In genomic region chr20:5036828-5037227, GRCh38 we compare ENCODE assay signal across 22 cellular contexts.
"Had no signal": no experiment of that assay in that cellular context is flagged by ENCODE, and none has a peak within 500 bp of the region (broad histone marks: within the 10 kb centered on the region; RNA-seq: fewer than 3 reads in every experiment).

No MANE protein-coding gene starts in this region.

- H3K36me3 ChIP-seq: left lung, lower lobe of right lung, ovary, right atrium auricular region, right lobe of liver, stomach, thyroid gland, transverse colon, upper lobe of left lung, vagina had no signal

- H3K4me1 ChIP-seq: lower lobe of right lung, right lobe of liver, stomach, thyroid gland, transverse colon, upper lobe of left lung, vagina had no signal

- FAIRE-seq: islet of Langerhans, kidney had no signal

- ATAC-seq: left colon; left lung; lower lobe of right lung; naive thymus-derived CD8-positive, alpha-beta T cell; right lobe of liver; stimulated activated naive B cell treated with anti-CD40 and anti-IgM and Interleukin-4, amounts not matched to agents 10 μg/mL and 1 μg/mL and 100 μg/mL, for 72 hours; stimulated activated naive CD8-positive, alpha-beta T cell treated with anti-CD3 and anti-CD28 coated beads, Interleukin-15, Interleukin-2, amounts not matched to agents 100 U/mL and 50 U/mL, for 24 hours had no signal

- H3K27me3 ChIP-seq: left lung, ovary, right atrium auricular region, right lobe of liver, testis, thyroid gland, transverse colon, upper lobe of left lung, vagina had no signal

- H3K4me3 ChIP-seq: left lung, lower lobe of right lung, ovary, right atrium auricular region, right lobe of liver, smooth muscle cell, stomach, testis, thyroid gland, transverse colon, upper lobe of left lung, vagina had no signal

- H3K4me2 ChIP-seq: smooth muscle cell had no signal

- DNase-seq: kidney; left colon; left lung; lower lobe of right lung; mammary epithelial cell; mesenchymal stem cell; naive thymus-derived CD8-positive, alpha-beta T cell; ovary; right lobe of liver; stimulated activated CD4-positive, alpha-beta T cell treated with anti-CD3 and anti-CD28 coated beads, Interleukin-2, amount 100 ng/mL, for 24 hours; stimulated activated CD4-positive, alpha-beta T cell treated with anti-CD3 and anti-CD28 coated beads, Interleukin-4, amount 100 ng/mL, for 1 hour; stimulated activated naive B cell treated with anti-CD40 and anti-IgM and Interleukin-4, amounts not matched to agents 10 μg/mL and 1 μg/mL and 100 μg/mL, for 72 hours; stimulated activated naive CD8-positive, alpha-beta T cell treated with anti-CD3 and anti-CD28 coated beads, Interleukin-15, Interleukin-2, amounts not matched to agents 100 U/mL and 50 U/mL, for 24 hours; stomach; testis; thyroid gland; transverse colon; upper lobe of left lung had no signal

- H3K27ac ChIP-seq: left lung, lower lobe of right lung, ovary, right atrium auricular region, right lobe of liver, stomach, testis, thyroid gland, transverse colon, upper lobe of left lung, vagina had no signal

- H3K9me3 ChIP-seq: left lung, lower lobe of right lung, ovary, right atrium auricular region, right lobe of liver, stomach, testis, thyroid gland, transverse colon, upper lobe of left lung, vagina had no signal
